Comparison of ENCODE assay signal across 8 cellular contexts in genomic region chr9:96654450-96655197, GRCh38.
DNase-seq lines count a peak whose midpoint lies in the region; ATAC-seq and TF ChIP-seq lines count a peak whose summit lies in the region.

No MANE protein-coding gene starts in this region.

- ATAC-seq in HG03469 (IDR thresholded peaks at IDR 0.05; ENCODE audit: unreplicated experiment): peak; percentile 33

- TF ChIP-seq CTCF in AG09309 (IDR thresholded peaks at IDR 0.05; ENCODE audit: control insufficient read depth, insufficient read depth, low read depth, low read length, missing control alignments): no peak

- DNase-seq in AG09309 (ENCODE audit: low read depth): peak; percentile 75
- DNase-seq in GM19238 (ENCODE audit: insufficient read length, low spot score): peak; percentile 34
- peak; percentile 58 for DNase-seq in NOMO-1 treated with DMSO at 0.1 percent for 48 hours (lab: John Stamatoyannopoulos, UW; ENCODE audit: unreplicated experiment)
- DNase-seq in activated T-cell treated with anti-CD3 and anti-CD28 coated beads for 1 hour (ENCODE audit: low read depth): peak; percentile 55
- peak; percentile 55 for DNase-seq in epidermal melanocyte (ENCODE audit: insufficient read length, low spot score)
- peak; percentile 78 for DNase-seq in midbrain (lab: John Stamatoyannopoulos, UW)
- peak; percentile 26 for DNase-seq in stimulated activated CD8-positive, alpha-beta memory T cell treated with anti-CD3 and anti-CD28 coated beads, Interleukin-15, amount 100 ng/mL, for 24 hours (ENCODE audit: low read depth)

- H3K4me3 ChIP-seq in AG09309 (ENCODE audit: control insufficient read depth, low read depth, low read length): peak overlapping the region; percentile 58

Comparison
In these comparisons a context has a peak if more than half of its experiments do, and no peak if none do; other contexts are left out.
1. Peak in every context shown above with its lines: DNase-seq, ATAC-seq and H3K4me3 ChIP-seq.
2. DNase-seq: peak in every context shown above with its lines; median percentile 78 in midbrain; 75 in AG09309; 58 in NOMO-1 treated with DMSO at 0.1 percent for 48 hours; 55 in activated T-cell treated with anti-CD3 and anti-CD28 coated beads for 1 hour; 55 in epidermal melanocyte; 34 in GM19238; 26 in stimulated activated CD8-positive, alpha-beta memory T cell treated with anti-CD3 and anti-CD28 coated beads, Interleukin-15, amount 100 ng/mL, for 24 hours.